8 cellular contexts compared by ENCODE assay signal in the genomic region with DNA sequence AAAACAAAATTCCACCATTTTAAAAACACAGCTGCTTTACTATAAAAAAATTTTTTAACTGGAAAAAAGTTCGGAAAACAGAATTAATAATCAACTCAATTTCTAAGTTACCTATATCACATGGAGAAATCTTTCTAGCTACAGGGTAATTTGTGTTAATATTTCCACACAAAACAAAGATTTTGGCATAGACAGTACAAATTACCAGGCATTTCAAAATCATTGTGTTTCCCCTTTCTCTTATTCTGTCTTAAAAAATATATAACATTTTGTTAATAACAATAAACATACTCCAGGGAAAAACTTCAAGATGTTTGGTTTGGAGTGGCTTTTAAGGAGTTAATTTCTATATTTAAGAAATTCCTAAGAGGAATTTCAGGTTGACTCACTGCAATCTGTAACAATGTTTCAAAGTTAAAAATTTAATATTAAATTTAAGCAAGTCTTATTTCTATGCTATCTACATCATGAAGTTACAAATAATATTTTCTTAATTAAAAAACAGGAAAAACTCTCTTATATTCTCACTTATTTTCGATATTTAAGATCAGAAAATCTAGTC.
A peak's percentile ranks its signal among the peaks of the same experiment; 100 is the strongest.
DNase-seq lines count a peak whose midpoint lies in the region; ATAC-seq and TF ChIP-seq lines count a peak whose summit lies in the region.

No MANE protein-coding gene starts in this region.

- ATAC-seq in RWPE2 (ENCODE audit: low read depth) (no peak), HG03460 (IDR thresholded peaks at IDR 0.05; ENCODE audit: unreplicated experiment) (no peak), GM21576 (IDR thresholded peaks at IDR 0.05; ENCODE audit: unreplicated experiment) (no peak), GM18907 (IDR thresholded peaks at IDR 0.05; ENCODE audit: unreplicated experiment) (no peak)

- H3K27me3 ChIP-seq in RWPE2 (ENCODE audit: insufficient read depth, poor library complexity, severe bottlenecking) (no peaks in the 10 kb centered on the region), prostate gland (replicated peaks; ENCODE audit: insufficient read depth) (no peaks in the 10 kb centered on the region)

- no peak for TF ChIP-seq POLR2A in prostate gland (IDR thresholded peaks at IDR 0.05)

- 12% methylated on average over 2 of the region's 2 CpGs for WGBS in prostate gland

- H3K4me3 ChIP-seq in RWPE2 (ENCODE audit: severe bottlenecking) (peak overlapping the region; percentile 41), epithelial cell of proximal tubule (ENCODE audit: low read depth, low read length) (peak overlapping the region; percentile 65), prostate gland (peak overlapping the region in 1 of 2 donors; percentile 39)

- H3K9me3 ChIP-seq in ES-I3 (ENCODE audit: control insufficient read depth, insufficient read depth, low read length): no peaks in the 10 kb centered on the region
- H3K9me3 ChIP-seq in RWPE2 (ENCODE audit: severe bottlenecking): no peaks in the 10 kb centered on the region
- H3K9me3 ChIP-seq in prostate gland: no peaks in the 10 kb centered on the region

- TF ChIP-seq CTCF in RWPE2 (IDR thresholded peaks at IDR 0.05; ENCODE audit: poor library complexity, severe bottlenecking): no peak
- no peak for TF ChIP-seq CTCF in epithelial cell of proximal tubule (conservative IDR thresholded peaks at IDR 0.05; ENCODE audit: low read depth, low read length)
- TF ChIP-seq CTCF in prostate gland (IDR thresholded peaks at IDR 0.05): no peak

- intact Hi-C loops in prostate gland (cut with DNase I): loop anchor here (10.0 kb wide), 1 partner anchor 259 kb away; a partner anchor contains a TSS

- peak overlapping the region; percentile 90 for H3K27ac ChIP-seq in RWPE2 (ENCODE audit: poor library complexity, severe bottlenecking)
- peak overlapping the region; percentile 90 for H3K27ac ChIP-seq in prostate gland

- H3K4me1 ChIP-seq in ES-I3 (ENCODE audit: insufficient read depth, low read length) (peaks cover 5% of the 10 kb centered on the region; the same call in 1 of the 2 replicates), RWPE2 (ENCODE audit: insufficient read depth, poor library complexity, severe bottlenecking) (peaks cover 37% of the 10 kb centered on the region), prostate gland (replicated peaks) (no peaks in the 10 kb centered on the region)

- H3K9ac ChIP-seq in ES-I3 (ENCODE audit: low read depth, low read length): peak overlapping the region; percentile 70

- DNase-seq in RWPE2 (ENCODE audit: low spot score): no peak
- DNase-seq in epithelial cell of proximal tubule (ENCODE audit: low read depth): no peak
- no peak for DNase-seq in prostate gland (ENCODE audit: low spot score)
- DNase-seq in stimulated activated CD4-positive, alpha-beta T cell treated with anti-CD3 and anti-CD28 coated beads, Interleukin-15, amount 100 ng/mL, for 24 hours: no peak

- H3K36me3 ChIP-seq in ES-I3 (ENCODE audit: insufficient read depth, low read length) (peaks cover 6% of the 10 kb centered on the region), RWPE2 (ENCODE audit: low read depth) (peaks cover 41% of the 10 kb centered on the region), prostate gland (no peaks in the 10 kb centered on the region)
